27 cellular contexts compared by ENCODE assay signal in genomic region chrX:20802036-20802435, GRCh38.
DNase-seq lines count a peak whose midpoint lies in the region; ATAC-seq and TF ChIP-seq lines count a peak whose summit lies in the region.
"Had no signal": no experiment of that assay in that cellular context is flagged by ENCODE, and none has a peak within 500 bp of the region (broad histone marks: within the 10 kb centered on the region; RNA-seq: fewer than 3 reads in every experiment).

No MANE protein-coding gene starts in this region.

- no peak overlapping the region for H3K27ac Mint-ChIP-seq in T-helper 17 cell
- H3K27ac Mint-ChIP-seq: CD4-positive, CD25-positive, alpha-beta regulatory T cell; IgD-negative memory B cell had no signal

- H3K4me2 ChIP-seq in mammary epithelial cell (ENCODE audit: insufficient read depth, low read depth, low read length): no peak overlapping the region
- H3K4me2 ChIP-seq: BLaER1, KMS-11, PC-9 had no signal

- H2AFZ ChIP-seq in mammary epithelial cell (ENCODE audit: low read depth, low read length): no peak overlapping the region
- H2AFZ ChIP-seq: PC-9 had no signal

- no peaks in the 10 kb centered on the region for H3K4me1 ChIP-seq in BE2C
- H3K4me1 ChIP-seq in mammary epithelial cell (ENCODE audit: insufficient read depth, low read length): no peaks in the 10 kb centered on the region
- H3K4me1 ChIP-seq: BLaER1, HAP-1 had no signal

- H3K36me3 ChIP-seq in BE2C (no peaks in the 10 kb centered on the region), mammary epithelial cell (ENCODE audit: insufficient read depth, low read length) (no peaks in the 10 kb centered on the region)
- H3K36me3 ChIP-seq: BLaER1, HAP-1 had no signal

- DNase-seq in BE2C: peak; percentile 5
- DNase-seq in HT1080 (ENCODE audit: low read depth): peak; percentile 1
- DNase-seq in mammary epithelial cell: peak; percentile 70
- peak; percentile 74 for DNase-seq in islet precursor cell
- no peak for DNase-seq in pons (ENCODE audit: low spot score)
- no peak for DNase-seq in T-helper 17 cell
- no peak for DNase-seq in NCI-H2107 treated with DMSO at 0.1 percent for 48 hours (lab: John Stamatoyannopoulos, UW; ENCODE audit: unreplicated experiment)
- DNase-seq in amygdala (lab: John Stamatoyannopoulos, UW): no peak
- DNase-seq: 8988T; CD4-positive, CD25-positive, alpha-beta regulatory T cell; DMS153; DND-41; GOT3; NCI-H1092; NCI-H1436 treated with DMSO at 0.1 percent for 48 hours; NCI-H187 treated with DMSO at 0.1 percent for 48 hours; NCI-H446 treated with DMSO at 0.1 percent for 48 hours; NCI-H526; NCI-H82; NK-92 treated with Interleukin-12 subunit alpha and Interleukin-12 subunit beta, amount 100 ng/mL, for 24 hours; PC-9; RPMI8226; SHP77 treated with DMSO at 0.1 percent for 48 hours had no signal

- in situ Hi-C loops in mammary epithelial cell (cut with MboI; ENCODE audit: low sequenced_read_pairs in 2 of 2): no loop called here

- H3K9ac ChIP-seq in mammary epithelial cell (ENCODE audit: insufficient read depth, low read length): no peak overlapping the region
- H3K9ac ChIP-seq: BLaER1, KMS-11 had no signal

- CTCF ChIA-PET in mammary epithelial cell (lab: Charles Lee; ENCODE audit: low non-redundant PET): interaction anchor here (0.6 kb wide), 1 partner anchor 228 kb away, joined by 3 read pairs; no protein-coding TSS in a partner anchor

- BruUV-seq in mammary epithelial cell (replicated peaks; lab: Mats Ljungman, UMichigan): no TSS peak

- H3K27me3 ChIP-seq in BE2C (no peaks in the 10 kb centered on the region), mammary epithelial cell (ENCODE audit: insufficient read depth, low read length) (no peaks in the 10 kb centered on the region)
- H3K27me3 ChIP-seq: BLaER1 had no signal

- ATAC-seq in T-helper 17 cell: no peak

- H3K27me3 Mint-ChIP-seq in T-helper 17 cell: peaks cover 6% of the 10 kb centered on the region
- H3K27me3 Mint-ChIP-seq: CD4-positive, CD25-positive, alpha-beta regulatory T cell; IgD-negative memory B cell had no signal

- H3K4me3 ChIP-seq in BE2C (ENCODE audit: low read depth, low read length) (no peak overlapping the region), mammary epithelial cell (replicated peaks in 1 of 3; ENCODE audit: insufficient read depth in 1 of 3, low read depth in 2 of 3, low read length in 3 of 3) (no peak overlapping the region)
- H3K4me3 ChIP-seq: BLaER1, HAP-1, PC-9 had no signal

- H3K79me2 ChIP-seq in mammary epithelial cell (ENCODE audit: insufficient read depth, low read length): no peaks in the 10 kb centered on the region

- H3K4me3 Mint-ChIP-seq in T-helper 17 cell: no peak overlapping the region
- H3K4me3 Mint-ChIP-seq: CD4-positive, CD25-positive, alpha-beta regulatory T cell; IgD-negative memory B cell had no signal

- no peaks in the 10 kb centered on the region for H4K20me1 ChIP-seq in mammary epithelial cell (ENCODE audit: insufficient read depth, low read length)
- H4K20me1 ChIP-seq: BLaER1 had no signal

- dilution Hi-C loops in mammary epithelial cell (cut with HindIII; ENCODE audit: low sequenced_read_pairs): no loop called here

- H3K4me1 Mint-ChIP-seq in T-helper 17 cell: no peaks in the 10 kb centered on the region
- H3K4me1 Mint-ChIP-seq: CD4-positive, CD25-positive, alpha-beta regulatory T cell; IgD-negative memory B cell had no signal

- 0% methylated on average over 1 of the region's 1 CpG for WGBS in mammary epithelial cell (ENCODE audit: low coverage, missing lambda C conversion rate)

- no peak overlapping the region for H3K27ac ChIP-seq in mammary epithelial cell (ENCODE audit: insufficient read depth, low read depth, low read length)
- H3K27ac ChIP-seq: BLaER1, KMS-11, PC-9 had no signal

- H3K9me3 ChIP-seq in BE2C: no peaks in the 10 kb centered on the region
- peaks cover 7% of the 10 kb centered on the region for H3K9me3 ChIP-seq in mammary epithelial cell (replicated peaks; ENCODE audit: insufficient read depth, low read length)
- no peaks in the 10 kb centered on the region for H3K9me3 ChIP-seq in T-helper 17 cell (ENCODE audit: control insufficient read depth, low read length, poor library complexity, severe bottlenecking)
- H3K9me3 ChIP-seq: HAP-1 had no signal

- H3K36me3 Mint-ChIP-seq in T-helper 17 cell (ENCODE audit: low read depth): no peaks in the 10 kb centered on the region
- H3K36me3 Mint-ChIP-seq: CD4-positive, CD25-positive, alpha-beta regulatory T cell; IgD-negative memory B cell had no signal

- TF ChIP-seq CTCF in BE2C (IDR thresholded peaks at IDR 0.05; ENCODE audit: low read depth, low read length) (no peak), mammary epithelial cell (conservative IDR thresholded peaks at IDR 0.05 in 1 of 2, IDR thresholded peaks at IDR 0.05 in 1 of 2; ENCODE audit: extremely low read depth in 1 of 2, insufficient read depth in 1 of 2, low read depth in 1 of 2, low read length in 2 of 2) (no peak)

- intact Hi-C loops in mammary epithelial cell (cut with micrococcal nuclease): no loop called here

Comparison
In these comparisons a context has a peak if more than half of its experiments do, and no peak if none do; other contexts are left out.
1. DNase-seq: peak in BE2C (single experiment), HT1080 (single experiment), mammary epithelial cell (single experiment) and islet precursor cell (single experiment); none in pons (single experiment), T-helper 17 cell (0 of 3), NCI-H2107 treated with DMSO at 0.1 percent for 48 hours (single experiment) and amygdala (0 of 56).